Comparison of ENCODE assay signal across 20 cellular contexts in genomic region chr16:81127051-81127450, GRCh38. TPM values are rescaled to one million over a fixed set of nuclear protein-coding genes. Genes with fewer than 3 reads are reported as not detected.
DNase-seq lines count a peak whose midpoint lies in the region; ATAC-seq, FAIRE-seq and TF ChIP-seq lines count a peak whose summit lies in the region.
"Had no signal": no experiment of that assay in that cellular context is flagged by ENCODE, and none has a peak within 500 bp of the region (broad histone marks: within the 10 kb centered on the region; RNA-seq: fewer than 3 reads in every experiment).

No MANE protein-coding gene starts in this region.

- TF ChIP-seq CTCF in bronchial epithelial cell (IDR thresholded peaks at IDR 0.05; ENCODE audit: insufficient read depth, low read length, severe bottlenecking) (no peak), osteoblast (IDR thresholded peaks at IDR 0.05; ENCODE audit: extremely low read depth, low read depth, low read length) (no peak), coronary artery (IDR thresholded peaks at IDR 0.05) (no peak), transverse colon (IDR thresholded peaks at IDR 0.05) (no peak)

- H4K20me1 ChIP-seq in osteoblast (ENCODE audit: insufficient read depth, low read length) = no peaks in the 10 kb centered on the region

- H3K4me3 ChIP-seq in MG63 (no peak overlapping the region), bronchial epithelial cell (ENCODE audit: low read depth, low read length) (no peak overlapping the region), osteoblast (ENCODE audit: insufficient read depth, low read length) (no peak overlapping the region), coronary artery (no peak overlapping the region), transverse colon (no peak overlapping the region)
- H3K4me3 ChIP-seq: lung, smooth muscle cell had no signal

- H3K27ac Mint-ChIP-seq in activated CD8-positive, alpha-beta T cell treated with anti-CD3 and anti-CD28 coated beads, Interleukin-2, amount 10 ng/mL, durations not matched to agents 7 days and 5 days = no peak overlapping the region
- H3K27ac Mint-ChIP-seq: activated naive CD4-positive, alpha-beta T cell treated with anti-CD3 and anti-CD28 coated beads, Interleukin-2, amount 50 U/mL, for 24 hours; CD4-positive, alpha-beta memory T cell; naive thymus-derived CD4-positive, alpha-beta T cell had no signal

- intact Hi-C loops in transverse colon (cut with DNase I; ENCODE audit: low total_unique reads) = no loop called here

- H3K4me1 Mint-ChIP-seq in activated CD8-positive, alpha-beta T cell treated with anti-CD3 and anti-CD28 coated beads, Interleukin-2, amount 10 ng/mL, durations not matched to agents 7 days and 5 days (ENCODE audit: low read depth) = no peaks in the 10 kb centered on the region
- H3K4me1 Mint-ChIP-seq: activated naive CD4-positive, alpha-beta T cell treated with anti-CD3 and anti-CD28 coated beads, Interleukin-2, amount 50 U/mL, for 24 hours; CD4-positive, alpha-beta memory T cell; central memory CD8-positive, alpha-beta T cell had no signal

- H3K79me2 ChIP-seq in osteoblast (ENCODE audit: insufficient read depth, low read length) = no peaks in the 10 kb centered on the region

- no peak for TF ChIP-seq EP300 in transverse colon (IDR thresholded peaks at IDR 0.05; ENCODE audit: low read depth)

- no peak overlapping the region for H3K4me3 Mint-ChIP-seq in activated CD8-positive, alpha-beta T cell treated with anti-CD3 and anti-CD28 coated beads, Interleukin-2, amount 10 ng/mL, durations not matched to agents 7 days and 5 days
- H3K4me3 Mint-ChIP-seq: activated naive CD4-positive, alpha-beta T cell treated with anti-CD3 and anti-CD28 coated beads, Interleukin-2, amount 50 U/mL, for 24 hours; CD4-positive, alpha-beta memory T cell; central memory CD8-positive, alpha-beta T cell; naive thymus-derived CD4-positive, alpha-beta T cell had no signal

- H3K36me3 ChIP-seq in MG63 (no peaks in the 10 kb centered on the region), bronchial epithelial cell (ENCODE audit: control insufficient read depth, insufficient read depth, low read length) (no peaks in the 10 kb centered on the region), osteoblast (ENCODE audit: insufficient read depth, low read length) (no peaks in the 10 kb centered on the region), transverse colon (no peaks in the 10 kb centered on the region)

- H3K27ac ChIP-seq in osteoblast (ENCODE audit: low read depth, low read length) (no peak overlapping the region), coronary artery (no peak overlapping the region), transverse colon (no peak overlapping the region)
- H3K27ac ChIP-seq: HL-60 had no signal

- no peak for ATAC-seq in activated CD8-positive, alpha-beta T cell treated with anti-CD3 and anti-CD28 coated beads, Interleukin-2, amount 10 ng/mL, durations not matched to agents 7 days and 5 days
- ATAC-seq: naive thymus-derived CD4-positive, alpha-beta T cell had no signal

- H3K4me2 ChIP-seq in osteoblast (ENCODE audit: insufficient read depth, low read length) = no peak overlapping the region
- H3K4me2 ChIP-seq: smooth muscle cell had no signal

- H3K9me3 Mint-ChIP-seq in activated CD8-positive, alpha-beta T cell treated with anti-CD3 and anti-CD28 coated beads, Interleukin-2, amount 10 ng/mL, durations not matched to agents 7 days and 5 days (ENCODE audit: insufficient read depth) = no peaks in the 10 kb centered on the region
- H3K9me3 Mint-ChIP-seq: activated naive CD4-positive, alpha-beta T cell treated with anti-CD3 and anti-CD28 coated beads, Interleukin-2, amount 50 U/mL, for 24 hours; central memory CD8-positive, alpha-beta T cell had no signal

- CTCF ChIA-PET in activated CD8-positive, alpha-beta T cell treated with anti-CD3 and anti-CD28 coated beads, Interleukin-2, amount 10 ng/mL, durations not matched to agents 7 days and 5 days (lab: Charles Lee) = no interaction called here

- H3K4me1 ChIP-seq in osteoblast (ENCODE audit: insufficient read depth, low read length) (no peaks in the 10 kb centered on the region), transverse colon (no peaks in the 10 kb centered on the region)

- no peak for TF ChIP-seq POLR2A in transverse colon (IDR thresholded peaks at IDR 0.05)

- H3K36me3 Mint-ChIP-seq in activated CD8-positive, alpha-beta T cell treated with anti-CD3 and anti-CD28 coated beads, Interleukin-2, amount 10 ng/mL, durations not matched to agents 7 days and 5 days (ENCODE audit: low read depth) = no peaks in the 10 kb centered on the region
- H3K36me3 Mint-ChIP-seq: activated naive CD4-positive, alpha-beta T cell treated with anti-CD3 and anti-CD28 coated beads, Interleukin-2, amount 50 U/mL, for 24 hours; CD4-positive, alpha-beta memory T cell; naive thymus-derived CD4-positive, alpha-beta T cell had no signal

- in situ Hi-C loops in transverse colon (cut with MboI; ENCODE audit: low pct_ligation_motif_present in 1 of 4, low pct_unique_long_range_greater_than_20kb in 1 of 4, low sequenced_read_pairs in 3 of 4) = no loop called here

- H3K27me3 Mint-ChIP-seq in activated CD8-positive, alpha-beta T cell treated with anti-CD3 and anti-CD28 coated beads, Interleukin-2, amount 10 ng/mL, durations not matched to agents 7 days and 5 days (ENCODE audit: low read depth) = peaks cover 2% of the 10 kb centered on the region
- H3K27me3 Mint-ChIP-seq: activated naive CD4-positive, alpha-beta T cell treated with anti-CD3 and anti-CD28 coated beads, Interleukin-2, amount 50 U/mL, for 24 hours; central memory CD8-positive, alpha-beta T cell had no signal

- WGBS in transverse colon (ENCODE audit: low coverage in 1 of 2), 2 donors = 45 to 70% methylated on average over 2 to 5 of the region's 5 CpGs

- H3K27me3 ChIP-seq in MG63 (no peaks in the 10 kb centered on the region), bronchial epithelial cell (ENCODE audit: control insufficient read depth, insufficient read depth, low read length) (peaks cover 1% of the 10 kb centered on the region), osteoblast (ENCODE audit: insufficient read depth, low read length) (no peaks in the 10 kb centered on the region), transverse colon (no peaks in the 10 kb centered on the region)

- POLR2A ChIA-PET in activated CD8-positive, alpha-beta T cell treated with anti-CD3 and anti-CD28 coated beads, Interleukin-2, amount 10 ng/mL, durations not matched to agents 7 days and 5 days (lab: Charles Lee) = no interaction called here

- H3K9me3 ChIP-seq in MG63 (no peaks in the 10 kb centered on the region), osteoblast (ENCODE audit: low read depth, low read length) (no peaks in the 10 kb centered on the region), transverse colon (no peaks in the 10 kb centered on the region)

- H2AFZ ChIP-seq in osteoblast (ENCODE audit: low read length) = no peak overlapping the region

- peak; percentile 99 for DNase-seq in EL
- peak; percentile 47 for DNase-seq in MG63
- peak; percentile 94 for DNase-seq in bronchial epithelial cell (ENCODE audit: low read depth)
- DNase-seq in osteoblast (ENCODE audit: insufficient read length, low spot score, missing footprints) = peak; percentile 22
- DNase-seq in NCI-H1092 treated with DMSO at 0.1 percent for 48 hours (lab: John Stamatoyannopoulos, UW) = no peak
- DNase-seq in activated CD8-positive, alpha-beta T cell treated with anti-CD3 and anti-CD28 coated beads, Interleukin-2, amount 10 ng/mL, durations not matched to agents 7 days and 5 days = no peak
- no peak for DNase-seq in coronary artery (ENCODE audit: low spot score)
- no peak for DNase-seq in transverse colon
- DNase-seq: CD4-positive, alpha-beta memory T cell; DND-41; naive thymus-derived CD4-positive, alpha-beta T cell; NCI-H1417 treated with DMSO at 0.1 percent for 48 hours; NK-92 treated with Interleukin-12 subunit alpha and Interleukin-12 subunit beta, amount 100 ng/mL, for 24 hours; posterior cingulate gyrus; SHP77 had no signal

- peak; percentile 64 for FAIRE-seq in bronchial epithelial cell (lab: Jason Lieb, UNC)

RNA-seq across cellular contexts. Expression of gene GCSH, which starts 30.9 kb away (rescaled TPM):
- 44.5 and 80.6 TPM in 2 replicates for total RNA-seq in MG63 (2014; rRNA removed; shearing (Covaris generic); ENCODE audit: low replicate concordance)
- total RNA-seq in bronchial epithelial cell = 14.6 and 17.6 TPM in 2 replicates
- 18.1 and 19.2 TPM in 2 replicates for total RNA-seq in osteoblast
- 10 to 100 TPM; 10.1 to 13.9 TPM for total RNA-seq in activated CD8-positive, alpha-beta T cell treated with anti-CD3 and anti-CD28 coated beads, Interleukin-2, amount 10 ng/mL, durations not matched to agents 7 days and 5 days
- 10 to 100 TPM in 1 of 4 donors, 1 to 10 TPM in 2, not detected in 1; 5.6 to 13.0 (median 8.9) TPM for total RNA-seq in transverse colon

RNA-seq across cellular contexts. Expression of gene C16orf46, which starts 50.0 kb away (rescaled TPM):
- 0.07 TPM in 1 of 2 replicates, not detected in the other for total RNA-seq in MG63 (2014; rRNA removed; shearing (Covaris generic); ENCODE audit: low replicate concordance)
- total RNA-seq in bronchial epithelial cell (0.26 and 0.53 TPM in 2 replicates), osteoblast (0.59 and 2.2 TPM in 2 replicates), transverse colon (1 to 10 TPM in 1 of 4 donors, under 1 TPM in 1, not detected in 2; 0.32 to 5.6 TPM)
- total RNA-seq in activated CD8-positive, alpha-beta T cell treated with anti-CD3 and anti-CD28 coated beads, Interleukin-2, amount 10 ng/mL, durations not matched to agents 7 days and 5 days = under 1 TPM in 1 of 2 experiments, not detected in 1; 0.23 TPM

Comparison
In these comparisons a context has a peak if more than half of its experiments do, and no peak if none do; other contexts are left out.
1. DNase-seq: peak in EL (single experiment), MG63 (single experiment), bronchial epithelial cell (single experiment) and osteoblast (single experiment); none in NCI-H1092 treated with DMSO at 0.1 percent for 48 hours (single experiment), activated CD8-positive, alpha-beta T cell treated with anti-CD3 and anti-CD28 coated beads, Interleukin-2, amount 10 ng/mL, durations not matched to agents 7 days and 5 days (single experiment), coronary artery (single experiment) and transverse colon (single experiment).